In genomic region chr6:10419749-10420545, GRCh38 we compare ENCODE assay signal across 12 cellular contexts. TPM values are rescaled to one million over a fixed set of nuclear protein-coding genes. Genes with fewer than 3 reads are reported as not detected.
A peak's percentile ranks its signal among the peaks of the same experiment; 100 is the strongest.
DNase-seq lines count a peak whose midpoint lies in the region; ATAC-seq and TF ChIP-seq lines count a peak whose summit lies in the region.
"Had no signal": no experiment of that assay in that cellular context is flagged by ENCODE, and none has a peak within 500 bp of the region (broad histone marks: within the 10 kb centered on the region; RNA-seq: fewer than 3 reads in every experiment).

No MANE protein-coding gene starts in this region.

- H3K27me3 Mint-ChIP-seq in activated naive CD8-positive, alpha-beta T cell treated with anti-CD3 and anti-CD28 coated beads, Interleukin-2, amount 10 ng/mL, durations not matched to agents 7 days and 5 days: peaks cover 95% of the 10 kb centered on the region
- peaks cover 100% of the 10 kb centered on the region for H3K27me3 Mint-ChIP-seq in activated naive CD8-positive, alpha-beta T cell treated with anti-CD3 and anti-CD28 coated beads for 36 hours
- peaks cover 87% of the 10 kb centered on the region for H3K27me3 Mint-ChIP-seq in T-helper 17 cell

- H3K9me3 Mint-ChIP-seq in activated naive CD8-positive, alpha-beta T cell treated with anti-CD3 and anti-CD28 coated beads, Interleukin-2, amount 10 ng/mL, durations not matched to agents 7 days and 5 days: peaks cover 6% of the 10 kb centered on the region
- H3K9me3 Mint-ChIP-seq in activated naive CD8-positive, alpha-beta T cell treated with anti-CD3 and anti-CD28 coated beads for 36 hours: peaks cover 10% of the 10 kb centered on the region

- intact Hi-C loops in vagina (cut with DNase I): no loop called here

- H3K36me3 Mint-ChIP-seq in activated naive CD8-positive, alpha-beta T cell treated with anti-CD3 and anti-CD28 coated beads, Interleukin-2, amount 10 ng/mL, durations not matched to agents 7 days and 5 days: peaks cover 8% of the 10 kb centered on the region
- H3K36me3 Mint-ChIP-seq in activated naive CD8-positive, alpha-beta T cell treated with anti-CD3 and anti-CD28 coated beads for 36 hours: peaks cover 7% of the 10 kb centered on the region
- peaks cover 3% of the 10 kb centered on the region for H3K36me3 Mint-ChIP-seq in T-helper 17 cell (ENCODE audit: low read depth)

- H3K27me3 ChIP-seq in vagina: peaks cover 7% of the 10 kb centered on the region

- H3K27ac Mint-ChIP-seq in activated naive CD8-positive, alpha-beta T cell treated with anti-CD3 and anti-CD28 coated beads, Interleukin-2, amount 10 ng/mL, durations not matched to agents 7 days and 5 days: peak overlapping the region; percentile 48
- H3K27ac Mint-ChIP-seq in activated naive CD8-positive, alpha-beta T cell treated with anti-CD3 and anti-CD28 coated beads for 36 hours: no peak overlapping the region
- H3K27ac Mint-ChIP-seq in T-helper 17 cell: peak overlapping the region; percentile 34

- POLR2A ChIA-PET in activated naive CD8-positive, alpha-beta T cell treated with anti-CD3 and anti-CD28 coated beads, Interleukin-2, amount 10 ng/mL, durations not matched to agents 7 days and 5 days (lab: Charles Lee): no interaction called here

- peak overlapping the region; percentile 74 for H3K27ac ChIP-seq in vagina
- H3K27ac ChIP-seq: BLaER1, stomach had no signal

- H3K4me1 ChIP-seq in vagina: peaks cover 11% of the 10 kb centered on the region

- H3K9me3 ChIP-seq in T-helper 17 cell (ENCODE audit: control insufficient read depth, low read length, poor library complexity, severe bottlenecking): no peaks in the 10 kb centered on the region
- no peaks in the 10 kb centered on the region for H3K9me3 ChIP-seq in vagina

- H3K4me3 Mint-ChIP-seq in activated naive CD8-positive, alpha-beta T cell treated with anti-CD3 and anti-CD28 coated beads, Interleukin-2, amount 10 ng/mL, durations not matched to agents 7 days and 5 days: no peak overlapping the region
- no peak overlapping the region for H3K4me3 Mint-ChIP-seq in activated naive CD8-positive, alpha-beta T cell treated with anti-CD3 and anti-CD28 coated beads for 36 hours
- peak overlapping the region; percentile 0 for H3K4me3 Mint-ChIP-seq in T-helper 17 cell

- DNase-seq in activated naive CD8-positive, alpha-beta T cell treated with anti-CD3 and anti-CD28 coated beads, Interleukin-2, amount 10 ng/mL, durations not matched to agents 7 days and 5 days: no peak
- no peak for DNase-seq in activated naive CD8-positive, alpha-beta T cell treated with anti-CD3 and anti-CD28 coated beads for 36 hours
- no peak for DNase-seq in T-helper 17 cell
- peak in 1 of 2 donors; percentile 88 for DNase-seq in vagina (ENCODE audit: extremely low spot score in 2 of 2)
- DNase-seq in DMS79 (lab: John Stamatoyannopoulos, UW): no peak
- DNase-seq in left lobe of liver (ENCODE audit: low spot score): no peak
- DNase-seq in NCI-H510A (lab: John Stamatoyannopoulos, UW): no peak
- DNase-seq: KG1, stomach, T-helper 9 cell had no signal

- ATAC-seq in activated naive CD8-positive, alpha-beta T cell treated with anti-CD3 and anti-CD28 coated beads, Interleukin-2, amount 10 ng/mL, durations not matched to agents 7 days and 5 days (ENCODE audit: low read depth): no peak
- ATAC-seq in T-helper 17 cell: no peak
- no peak for ATAC-seq in left lobe of liver

- TF ChIP-seq POLR2A in vagina (IDR thresholded peaks at IDR 0.05): no peak

- H3K4me3 ChIP-seq in iPS-11a (ENCODE audit: low read depth, low read length): peak overlapping the region; percentile 25
- H3K4me3 ChIP-seq in vagina: peak overlapping the region in 1 of 2 donors; percentile 54

- no peaks in the 10 kb centered on the region for H3K36me3 ChIP-seq in vagina
- H3K36me3 ChIP-seq: BLaER1, stomach had no signal

- TF ChIP-seq CTCF in vagina (IDR thresholded peaks at IDR 0.05): no peak

- peaks cover 11% of the 10 kb centered on the region for H3K4me1 Mint-ChIP-seq in activated naive CD8-positive, alpha-beta T cell treated with anti-CD3 and anti-CD28 coated beads, Interleukin-2, amount 10 ng/mL, durations not matched to agents 7 days and 5 days
- peaks cover 20% of the 10 kb centered on the region for H3K4me1 Mint-ChIP-seq in activated naive CD8-positive, alpha-beta T cell treated with anti-CD3 and anti-CD28 coated beads for 36 hours
- H3K4me1 Mint-ChIP-seq in T-helper 17 cell: peaks cover 3% of the 10 kb centered on the region

RNA-seq across cellular contexts. Expression of gene TFAP2A, which starts 5.1 kb away (rescaled TPM):
- not detected for total RNA-seq in activated naive CD8-positive, alpha-beta T cell treated with anti-CD3 and anti-CD28 coated beads, Interleukin-2, amount 10 ng/mL, durations not matched to agents 7 days and 5 days
- total RNA-seq in activated naive CD8-positive, alpha-beta T cell treated with anti-CD3 and anti-CD28 coated beads for 36 hours: under 1 TPM in 1 of 2 experiments, not detected in 1; 0.10 TPM
- total RNA-seq in T-helper 17 cell: under 1 TPM; 0.18 to 0.40 TPM
- 19.4 TPM for total RNA-seq in vagina
- 0.45 TPM for total RNA-seq in left lobe of liver

Comparison
In these comparisons a context has a peak if more than half of its experiments do, and no peak if none do; other contexts are left out.
1. RNA of gene TFAP2A, which starts 5.1 kb away (total RNA-seq): 19.4 TPM in vagina (single experiment); 0.45 TPM in left lobe of liver (single experiment), 0.18 to 0.40 TPM in T-helper 17 cell, not detected in activated naive CD8-positive, alpha-beta T cell treated with anti-CD3 and anti-CD28 coated beads, Interleukin-2, amount 10 ng/mL, durations not matched to agents 7 days and 5 days and 0.10 TPM in activated naive CD8-positive, alpha-beta T cell treated with anti-CD3 and anti-CD28 coated beads for 36 hours; every median in the first group is over 10 times any median in the second.